ENCODE assay signal across 23 cellular contexts in genomic region chr1:245879091-245879490, GRCh38.
"Had no signal": no experiment of that assay in that cellular context is flagged by ENCODE, and none has a peak within 500 bp of the region (broad histone marks: within the 10 kb centered on the region; RNA-seq: fewer than 3 reads in every experiment).

No MANE protein-coding gene starts in this region.

- H3K9me3 ChIP-seq: adrenal gland, breast epithelium, esophagus squamous epithelium, gastroesophageal sphincter, heart left ventricle, left ventricle myocardium inferior, neutrophil, ovary, psoas muscle, right atrium auricular region, stomach, suprapubic skin, tibial nerve, vagina had no signal

- H3K27ac ChIP-seq: adrenal gland, breast epithelium, coronary artery, esophagus squamous epithelium, gastroesophageal sphincter, heart left ventricle, left ventricle myocardium inferior, neutrophil, ovary, psoas muscle, right atrium auricular region, stomach, suprapubic skin, tibial nerve, vagina had no signal

- H3K4me3 ChIP-seq: adrenal gland, breast epithelium, coronary artery, esophagus squamous epithelium, gastroesophageal sphincter, heart left ventricle, left ventricle myocardium inferior, ovary, psoas muscle, right atrium auricular region, stomach, suprapubic skin, tibial nerve, vagina had no signal

- H3K27me3 ChIP-seq: adrenal gland, breast epithelium, esophagus squamous epithelium, gastroesophageal sphincter, heart left ventricle, neutrophil, ovary, right atrium auricular region, stomach, suprapubic skin, tibial nerve, vagina had no signal

- DNase-seq: activated CD4-positive, alpha-beta T cell treated with anti-CD3 and anti-CD28 coated beads for 1 hour; activated CD4-positive, alpha-beta T cell treated with anti-CD3 and anti-CD28 coated beads, Interleukin-2, amount 50 U/mL, for 1 hour; activated CD8-positive, alpha-beta T cell treated with anti-CD3 and anti-CD28 coated beads, Interleukin-2, amount 10 ng/mL, durations not matched to agents 7 days and 5 days; activated naive CD4-positive, alpha-beta T cell; activated T-cell treated with anti-CD3 and anti-CD28 coated beads, Interleukin-2, amount 50 U/mL, for 4 hours; adrenal gland; esophagus squamous epithelium; heart left ventricle; left ventricle myocardium inferior; mammary epithelial cell; ovary; psoas muscle; stimulated activated CD4-positive, alpha-beta T cell treated with anti-CD3 and anti-CD28 coated beads, Interleukin-1b, Interleukin-23, amount 100 ng/mL, for 48 hours; stomach; T-helper 1 cell had no signal

- H3K36me3 ChIP-seq: adrenal gland, breast epithelium, esophagus squamous epithelium, gastroesophageal sphincter, heart left ventricle, left ventricle myocardium inferior, neutrophil, ovary, right atrium auricular region, stomach, suprapubic skin, tibial nerve, vagina had no signal

- H3K4me1 ChIP-seq: breast epithelium, psoas muscle had no signal
